14 cellular contexts compared by ENCODE assay signal in the genomic region with DNA sequence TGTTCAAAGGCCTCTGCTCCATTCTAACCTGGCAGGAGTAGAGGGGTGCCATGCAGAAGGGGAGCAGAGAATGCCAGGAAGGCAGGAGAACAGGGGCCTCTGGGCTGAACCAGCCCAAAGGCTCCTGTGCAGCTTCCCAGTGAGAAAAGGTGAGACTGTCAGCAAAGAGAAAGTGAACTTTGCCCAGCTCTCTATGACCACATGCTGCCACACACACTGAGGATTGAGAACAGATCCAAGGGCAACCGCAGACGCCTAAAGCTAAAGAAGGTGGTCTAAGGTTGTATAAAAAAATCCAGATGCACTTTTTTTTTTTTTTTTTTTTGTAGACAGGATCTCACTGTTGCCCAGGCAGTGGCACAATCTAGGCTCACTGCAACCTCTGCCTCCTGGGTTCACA.
"Had no signal": no experiment of that assay in that cellular context is flagged by ENCODE, and none has a peak within 500 bp of the region (broad histone marks: within the 10 kb centered on the region; RNA-seq: fewer than 3 reads in every experiment).

No MANE protein-coding gene starts in this region.

- H3K4me1 Mint-ChIP-seq: activated CD4-positive, alpha-beta T cell treated with anti-CD3 and anti-CD28 coated beads, Interleukin-2, amount 10 ng/mL, durations not matched to agents 7 days and 5 days had no signal

- H3K27me3 ChIP-seq: foreskin keratinocyte, tibial artery, uterus had no signal

- DNase-seq: kidney, left ventricle myocardium inferior, retina, tibial artery, uterus had no signal

- H3K27ac Mint-ChIP-seq: activated CD4-positive, alpha-beta T cell treated with anti-CD3 and anti-CD28 coated beads, Interleukin-2, amount 10 ng/mL, durations not matched to agents 7 days and 5 days; activated CD8-positive, alpha-beta T cell treated with anti-CD3 and anti-CD28 coated beads, Interleukin-2, amount 10 ng/mL, durations not matched to agents 7 days and 5 days; activated naive CD8-positive, alpha-beta T cell treated with anti-CD3 and anti-CD28 coated beads, Interleukin-2, amount 10 ng/mL, durations not matched to agents 7 days and 5 days; activated T-cell treated with anti-CD3 and anti-CD28 coated beads, Interleukin-2, amount 50 U/mL, for 24 hours; activated T-helper 2 cell treated with anti-CD3 and anti-CD28 coated beads, Interferon-gamma antibody, Interleukin-2, Interleukin-4, amounts not matched to agents 10 μg/mL and 5 μg/mL and 100 μg/mL, durations not matched to agents 14 hours and 24 hours and 36 hours; T-helper 1 cell treated with Interleukin-12 subunit alpha and Interleukin-12 subunit beta and Interleukin-4 antibody, amounts not matched to agents 30 μg/mL and 1 μg/mL, for 36 hours had no signal

- H3K9me3 Mint-ChIP-seq: activated CD4-positive, alpha-beta T cell treated with anti-CD3 and anti-CD28 coated beads, Interleukin-2, amount 10 ng/mL, durations not matched to agents 7 days and 5 days; activated naive CD8-positive, alpha-beta T cell treated with anti-CD3 and anti-CD28 coated beads, Interleukin-2, amount 10 ng/mL, durations not matched to agents 7 days and 5 days; activated T-cell treated with anti-CD3 and anti-CD28 coated beads, Interleukin-2, amount 50 U/mL, for 24 hours; activated T-helper 2 cell treated with anti-CD3 and anti-CD28 coated beads, Interferon-gamma antibody, Interleukin-2, Interleukin-4, amounts not matched to agents 10 μg/mL and 5 μg/mL and 100 μg/mL, durations not matched to agents 14 hours and 24 hours and 36 hours; naive thymus-derived CD8-positive, alpha-beta T cell; T-helper 1 cell treated with Interleukin-12 subunit alpha and Interleukin-12 subunit beta and Interleukin-4 antibody, amounts not matched to agents 30 μg/mL and 1 μg/mL, for 36 hours had no signal

- H3K27me3 Mint-ChIP-seq: activated T-cell treated with anti-CD3 and anti-CD28 coated beads, Interleukin-2, amount 50 U/mL, for 24 hours; brain; naive thymus-derived CD8-positive, alpha-beta T cell had no signal

- H3K4me1 ChIP-seq: foreskin keratinocyte had no signal

- H3K4me3 Mint-ChIP-seq: activated CD4-positive, alpha-beta T cell treated with anti-CD3 and anti-CD28 coated beads, Interleukin-2, amount 10 ng/mL, durations not matched to agents 7 days and 5 days; activated CD8-positive, alpha-beta T cell treated with anti-CD3 and anti-CD28 coated beads, Interleukin-2, amount 10 ng/mL, durations not matched to agents 7 days and 5 days; activated naive CD8-positive, alpha-beta T cell treated with anti-CD3 and anti-CD28 coated beads, Interleukin-2, amount 10 ng/mL, durations not matched to agents 7 days and 5 days; activated T-cell treated with anti-CD3 and anti-CD28 coated beads, Interleukin-2, amount 50 U/mL, for 24 hours; brain; naive thymus-derived CD8-positive, alpha-beta T cell; T-helper 1 cell treated with Interleukin-12 subunit alpha and Interleukin-12 subunit beta and Interleukin-4 antibody, amounts not matched to agents 30 μg/mL and 1 μg/mL, for 36 hours had no signal

- H3K27ac ChIP-seq: foreskin keratinocyte, left ventricle myocardium inferior, tibial artery, uterus had no signal

- H3K36me3 ChIP-seq: uterus had no signal

- H3K9me3 ChIP-seq: left ventricle myocardium inferior, tibial artery, uterus had no signal

- H3K4me3 ChIP-seq: left ventricle myocardium inferior, tibial artery, uterus had no signal

- H3K36me3 Mint-ChIP-seq: activated naive CD8-positive, alpha-beta T cell treated with anti-CD3 and anti-CD28 coated beads, Interleukin-2, amount 10 ng/mL, durations not matched to agents 7 days and 5 days; naive thymus-derived CD8-positive, alpha-beta T cell had no signal
